ENCODE assay signal across 24 cellular contexts in genomic region chr1:182293119-182293589, GRCh38.
"Had no signal": no experiment of that assay in that cellular context is flagged by ENCODE, and none has a peak within 500 bp of the region (broad histone marks: within the 10 kb centered on the region; RNA-seq: fewer than 3 reads in every experiment).

No MANE protein-coding gene starts in this region.

- H3K27me3 ChIP-seq: left lung, testis, uterus had no signal

- H3K9me3 ChIP-seq: left lung, testis, uterus had no signal

- ATAC-seq: activated T-cell treated with anti-CD3 and anti-CD28 coated beads, Interleukin-2, amount 50 U/mL, for 72 hours; left lung; stimulated activated effector memory CD8-positive, alpha-beta T cell treated with anti-CD3 and anti-CD28 coated beads, Interleukin-12 subunit alpha, Interleukin-12 subunit beta, amount 100 ng/mL, for 72 hours; T-helper 17 cell had no signal

- H3K36me3 Mint-ChIP-seq: activated CD4-positive, alpha-beta memory T cell treated with anti-CD3 and anti-CD28 coated beads for 36 hours; activated naive CD8-positive, alpha-beta T cell treated with anti-CD3 and anti-CD28 coated beads, Interleukin-2, amount 10 ng/mL, durations not matched to agents 7 days and 5 days; immature natural killer cell; memory B cell; stimulated activated effector memory CD8-positive, alpha-beta T cell treated with anti-CD3 and anti-CD28 coated beads, Interleukin-12 subunit alpha, Interleukin-12 subunit beta, amount 100 ng/mL, for 72 hours had no signal

- DNase-seq: activated CD4-positive, alpha-beta memory T cell treated with anti-CD3 and anti-CD28 coated beads for 36 hours; activated CD4-positive, alpha-beta T cell treated with anti-CD3 and anti-CD28 coated beads for 48 hours; activated CD4-positive, CD25-positive, alpha-beta regulatory T cell; activated effector memory CD4-positive, alpha-beta T cell treated with Interleukin-2 at 50 U/mL for 16 hours; activated naive CD4-positive, alpha-beta T cell treated with anti-CD3 and anti-CD28 coated beads for 36 hours; activated naive CD8-positive, alpha-beta T cell treated with anti-CD3 and anti-CD28 coated beads, Interleukin-2, amount 10 ng/mL, durations not matched to agents 7 days and 5 days; activated T-cell treated with anti-CD3 and anti-CD28 coated beads, Interleukin-2, amount 50 U/mL, for 72 hours; amniotic stem cell; cortex of kidney; immature natural killer cell; left lung; posterior cingulate gyrus; retina; stimulated activated CD4-positive, alpha-beta T cell treated with anti-CD3 and anti-CD28 coated beads, Interleukin-2, amount 100 ng/mL, for 24 hours; SW 1271; T-helper 17 cell; testis; trophoblast cell; uterus had no signal

- H3K4me1 ChIP-seq: left lung, uterus had no signal

- H3K4me3 Mint-ChIP-seq: activated CD4-positive, alpha-beta memory T cell treated with anti-CD3 and anti-CD28 coated beads for 36 hours; activated naive CD4-positive, alpha-beta T cell treated with anti-CD3 and anti-CD28 coated beads for 36 hours; activated naive CD8-positive, alpha-beta T cell treated with anti-CD3 and anti-CD28 coated beads, Interleukin-2, amount 10 ng/mL, durations not matched to agents 7 days and 5 days; activated T-cell treated with anti-CD3 and anti-CD28 coated beads, Interleukin-2, amount 50 U/mL, for 72 hours; immature natural killer cell; memory B cell; nephron; stimulated activated effector memory CD8-positive, alpha-beta T cell treated with anti-CD3 and anti-CD28 coated beads, Interleukin-12 subunit alpha, Interleukin-12 subunit beta, amount 100 ng/mL, for 72 hours; T-helper 17 cell had no signal

- H3K27me3 Mint-ChIP-seq: activated CD4-positive, alpha-beta memory T cell treated with anti-CD3 and anti-CD28 coated beads for 36 hours had no signal

- H3K27ac Mint-ChIP-seq: activated CD4-positive, alpha-beta memory T cell treated with anti-CD3 and anti-CD28 coated beads for 36 hours; activated naive CD4-positive, alpha-beta T cell treated with anti-CD3 and anti-CD28 coated beads for 36 hours; activated naive CD8-positive, alpha-beta T cell treated with anti-CD3 and anti-CD28 coated beads, Interleukin-2, amount 10 ng/mL, durations not matched to agents 7 days and 5 days; activated T-cell treated with anti-CD3 and anti-CD28 coated beads, Interleukin-2, amount 50 U/mL, for 72 hours; immature natural killer cell; memory B cell; nephron; stimulated activated effector memory CD8-positive, alpha-beta T cell treated with anti-CD3 and anti-CD28 coated beads, Interleukin-12 subunit alpha, Interleukin-12 subunit beta, amount 100 ng/mL, for 72 hours; T-helper 17 cell had no signal

- H3K9me3 Mint-ChIP-seq: activated CD4-positive, alpha-beta memory T cell treated with anti-CD3 and anti-CD28 coated beads for 36 hours; activated naive CD4-positive, alpha-beta T cell treated with anti-CD3 and anti-CD28 coated beads for 36 hours; activated T-cell treated with anti-CD3 and anti-CD28 coated beads, Interleukin-2, amount 50 U/mL, for 72 hours; immature natural killer cell; nephron; stimulated activated effector memory CD8-positive, alpha-beta T cell treated with anti-CD3 and anti-CD28 coated beads, Interleukin-12 subunit alpha, Interleukin-12 subunit beta, amount 100 ng/mL, for 72 hours had no signal

- H3K36me3 ChIP-seq: left lung, uterus had no signal

- H3K27ac ChIP-seq: epithelial cell of prostate, left lung, skin epidermis, testis, uterus had no signal

- H3K4me3 ChIP-seq: left lung, skin epidermis, testis, uterus had no signal
